7 cellular contexts compared by ENCODE assay signal in the genomic region with DNA sequence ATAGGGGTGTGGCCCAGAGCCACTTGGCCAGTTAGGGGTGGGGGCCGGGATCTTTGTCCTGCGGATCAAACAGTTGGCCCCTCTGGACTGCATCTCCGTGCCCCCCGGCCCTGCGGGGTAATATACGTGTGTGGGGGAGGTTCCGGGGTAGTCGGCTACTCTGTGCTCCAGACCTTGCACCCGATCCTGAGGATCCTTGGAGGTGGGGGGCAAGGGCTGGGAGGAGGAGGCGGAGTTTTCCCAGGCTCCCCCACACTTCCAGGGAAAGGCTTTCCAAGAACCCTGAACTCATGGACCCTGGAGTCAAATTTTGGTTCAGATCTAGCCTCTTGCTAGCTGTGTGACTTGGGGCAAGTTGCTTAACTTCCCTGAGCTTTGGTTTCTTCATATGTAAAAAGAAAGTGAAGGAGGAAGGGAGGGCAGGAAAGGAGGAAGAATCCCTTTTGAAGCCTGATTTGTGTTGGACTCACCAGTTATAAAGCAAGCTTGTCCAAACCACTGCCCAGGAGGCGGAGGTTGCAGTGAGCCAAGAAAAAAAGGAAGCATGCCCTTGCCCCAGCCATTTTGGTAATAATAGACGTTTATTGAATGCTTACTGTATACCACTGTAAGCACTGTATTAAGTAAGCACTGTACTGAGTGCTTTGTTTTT. TPM values are rescaled to one million over a fixed set of nuclear protein-coding genes. Genes with fewer than 3 reads are reported as not detected.
DNase-seq lines count a peak whose midpoint lies in the region; ATAC-seq and TF ChIP-seq lines count a peak whose summit lies in the region.

No MANE protein-coding gene starts in this region.

- H3K27ac ChIP-seq in endodermal cell (ENCODE audit: low read depth, low read length): peak overlapping the region; percentile 85

- DNase-seq in HCEC 1CT (peak; percentile 26), RPMI8226 (peak; percentile 14), endodermal cell (no peak), naive B cell (no peak), NCI-H524 (lab: John Stamatoyannopoulos, UW) (no peak), COR-L47 (lab: John Stamatoyannopoulos, UW) (no peak)

- ATAC-seq in naive B cell (ENCODE audit: low read depth in 2 of 2): no peak
- ATAC-seq in GM19035 (IDR thresholded peaks at IDR 0.05; ENCODE audit: unreplicated experiment): no peak

- H3K9me3 ChIP-seq in endodermal cell (ENCODE audit: control insufficient read depth, low read length): no peaks in the 10 kb centered on the region

- no peak for TF ChIP-seq CTCF in endodermal cell (conservative IDR thresholded peaks at IDR 0.05)

- H3K36me3 Mint-ChIP-seq in endodermal cell (ENCODE audit: low read depth) (peaks cover 29% of the 10 kb centered on the region), naive B cell (peaks cover 0 to 7% of the 10 kb centered on the region in 2 donors)

- peak overlapping the region; percentile 78 for H3K9ac ChIP-seq in endodermal cell (ENCODE audit: extremely low read depth, low read length, poor library complexity, severe bottlenecking)

- 21 to 43% methylated on average over 2 to 12 of the region's 12 CpGs for WGBS in endodermal cell (ENCODE audit: insufficient coverage in 1 of 2, insufficient read length in 1 of 2), 2 experiments

- no peaks in the 10 kb centered on the region for H3K27me3 ChIP-seq in endodermal cell (ENCODE audit: control insufficient read depth, insufficient read depth, low read length, poor library complexity, severe bottlenecking)

- H3K27ac Mint-ChIP-seq in endodermal cell (peak overlapping the region; percentile 94), naive B cell (peak overlapping the region in 4 of 6 donors; percentile 33 to 88 (median 80))

- H3K4me3 ChIP-seq in endodermal cell (ENCODE audit: low read length): peak overlapping the region; percentile 96

- H3K4me1 Mint-ChIP-seq in endodermal cell (no peaks in the 10 kb centered on the region), naive B cell (peaks cover 3 to 15% (median 12%) of the 10 kb centered on the region in 3 donors)

- H3K36me3 ChIP-seq in endodermal cell (ENCODE audit: control insufficient read depth, insufficient read depth, low read length): peaks cover 33% of the 10 kb centered on the region

- no peaks in the 10 kb centered on the region for H3K4me1 ChIP-seq in endodermal cell (ENCODE audit: control insufficient read depth, insufficient read depth, low read length)

- H3K9me3 Mint-ChIP-seq in endodermal cell: no peaks in the 10 kb centered on the region
- no peaks in the 10 kb centered on the region for H3K9me3 Mint-ChIP-seq in naive B cell

- H3K4me3 Mint-ChIP-seq in endodermal cell (peak overlapping the region; percentile 83), naive B cell (peak overlapping the region; percentile 84 to 95 (median 88))

- no peaks in the 10 kb centered on the region for H3K27me3 Mint-ChIP-seq in endodermal cell (ENCODE audit: insufficient read depth)
- H3K27me3 Mint-ChIP-seq in naive B cell: no peaks in the 10 kb centered on the region

RNA-seq across cellular contexts. Expression of gene MIIP, which starts 0.7 kb away (rescaled TPM):
- total RNA-seq in endodermal cell: 10 to 100 TPM; 66.2 to 72.1 TPM
- polyA plus RNA-seq in endodermal cell (2013, experiment 1 of 2): 57.6 TPM
- 47.7 TPM for polyA plus RNA-seq in endodermal cell (2013, experiment 2 of 2)
- 10 to 100 TPM; 28.9 to 41.4 (median 31.6) TPM for polyA plus RNA-seq in naive B cell (ENCODE audit: low read depth in 6 of 6)

RNA-seq across cellular contexts. Expression of gene MFN2, which starts 39.7 kb away (rescaled TPM):
- total RNA-seq in endodermal cell: 10 to 100 TPM; 41.7 to 56.3 TPM
- 47.0 TPM for polyA plus RNA-seq in endodermal cell (2013, experiment 1 of 2)
- polyA plus RNA-seq in endodermal cell (2013, experiment 2 of 2): 43.4 TPM
- polyA plus RNA-seq in naive B cell (ENCODE audit: low read depth in 6 of 6): 10 to 100 TPM; 27.5 to 39.9 (median 35.9) TPM

RNA-seq across cellular contexts. Expression of gene TNFRSF8, which starts 43.1 kb away (rescaled TPM):
- 1 to 10 TPM in 1 of 2 donors, under 1 TPM in 1; 0.69 to 2.3 TPM for total RNA-seq in endodermal cell
- 0.85 TPM for polyA plus RNA-seq in endodermal cell (2013, experiment 1 of 2)
- 0.41 TPM for polyA plus RNA-seq in endodermal cell (2013, experiment 2 of 2)
- polyA plus RNA-seq in naive B cell (ENCODE audit: low read depth in 6 of 6): not detected

Comparison
In these comparisons a context has a peak if more than half of its experiments do, and no peak if none do; other contexts are left out.
1. DNase-seq: peak in HCEC 1CT (single experiment) and RPMI8226 (single experiment); none in endodermal cell (single experiment), naive B cell (single experiment), NCI-H524 (0 of 2) and COR-L47 (single experiment).